ENCODE assay signal across 7 cellular contexts in genomic region chr1:112451301-112451700, GRCh38. TPM values are rescaled to one million over a fixed set of nuclear protein-coding genes. Genes with fewer than 3 reads are reported as not detected.
DNase-seq lines count a peak whose midpoint lies in the region; FAIRE-seq and TF ChIP-seq lines count a peak whose summit lies in the region.
"Not testable (repeated sequence)": the region's sequence is repeated elsewhere in the genome, so short reads cannot be mapped to it uniquely, and the experiment has no call there.

No MANE protein-coding gene starts in this region.

- H3K27ac Mint-ChIP-seq in osteocyte (ENCODE audit: unreplicated experiment), result peak overlapping the region; percentile 4

- CTCF ChIA-PET in endothelial cell of umbilical vein (lab: Charles Lee), result interaction anchor here (0.7 kb wide), 1 partner anchor 581 kb away, joined by 3 read pairs; no protein-coding TSS in a partner anchor

- not testable (repeated sequence) for H3K27me3 Mint-ChIP-seq in osteocyte (ENCODE audit: unreplicated experiment)

- H3K9me2 ChIP-seq in GM23248 (ENCODE audit: insufficient read depth), result not testable (repeated sequence)

- H3K27me3 ChIP-seq in GM23248 (replicated peaks; ENCODE audit: insufficient read depth); adrenal gland; endothelial cell of umbilical vein (ENCODE audit: control insufficient read depth in 2 of 2, insufficient read depth in 2 of 2, low read length in 2 of 2): not testable (repeated sequence)

- peaks cover 14% of the 10 kb centered on the region for H3K4me1 ChIP-seq in GM23248 (ENCODE audit: insufficient read depth)
- peaks cover 3 to 12% of the 10 kb centered on the region in 2 donors for H3K4me1 ChIP-seq in adrenal gland (replicated peaks in 1 of 2)
- H3K4me1 ChIP-seq in endothelial cell of umbilical vein (ENCODE audit: control insufficient read depth, extremely low read depth, insufficient read depth, low read length), result not testable (repeated sequence)

- dilution Hi-C loops in endothelial cell of umbilical vein (cut with MboI; ENCODE audit: extremely low pct_ligation_motif_present, low sequenced_read_pairs), result not testable (repeated sequence)

- POLR2A ChIA-PET in endothelial cell of umbilical vein (lab: Charles Lee), result not testable (repeated sequence)

- not testable (repeated sequence) for H3K9me3 ChIP-seq in GM23248 (ENCODE audit: low read depth); adrenal gland (replicated peaks in 1 of 3); endothelial cell of umbilical vein (replicated peaks; ENCODE audit: control insufficient read depth, insufficient read depth, low read length)

- H2AFZ ChIP-seq in GM23248; endothelial cell of umbilical vein (ENCODE audit: low read depth, low read length): not testable (repeated sequence)

- intact Hi-C loops in adrenal gland (cut with DNase I); endothelial cell of umbilical vein (cut with micrococcal nuclease): not testable (repeated sequence)

- H3K4me1 Mint-ChIP-seq in osteocyte (ENCODE audit: unreplicated experiment), result peaks cover 10% of the 10 kb centered on the region

- H3K9me1 ChIP-seq in endothelial cell of umbilical vein (replicated peaks; ENCODE audit: control insufficient read depth, extremely low read depth, insufficient read depth, low read length), result not testable (repeated sequence)

- BruUV-seq in endothelial cell of umbilical vein (replicated peaks; lab: Mats Ljungman, UMichigan), result not testable (repeated sequence)

- H3K79me2 ChIP-seq in GM23248 (ENCODE audit: insufficient read depth) (peaks cover 77% of the 10 kb centered on the region), endothelial cell of umbilical vein (ENCODE audit: control insufficient read depth, insufficient read depth, low read length) (peaks cover 52% of the 10 kb centered on the region)

- peaks cover 38% of the 10 kb centered on the region for H3K36me3 Mint-ChIP-seq in osteocyte (ENCODE audit: unreplicated experiment)

- not testable (repeated sequence) for H3K9ac ChIP-seq in GM23248; endothelial cell of umbilical vein (replicated peaks; ENCODE audit: extremely low read depth, insufficient read depth, low read length)

- H3K4me2 ChIP-seq in GM23248 (ENCODE audit: unreplicated experiment); endothelial cell of umbilical vein (ENCODE audit: insufficient read depth, low read length): not testable (repeated sequence)

- in situ Hi-C loops in GM23248 (cut with MboI), result not testable (repeated sequence)

- H3K4me3 Mint-ChIP-seq in osteocyte (ENCODE audit: unreplicated experiment), result not testable (repeated sequence)

- not testable (repeated sequence) for TF ChIP-seq POLR2A in adrenal gland (IDR thresholded peaks at IDR 0.05); endothelial cell of umbilical vein (IDR thresholded peaks at IDR 0.05; ENCODE audit: low read depth, low read length)

- H4K20me1 ChIP-seq in GM23248 (ENCODE audit: insufficient read depth); endothelial cell of umbilical vein (replicated peaks; ENCODE audit: control insufficient read depth, extremely low read depth, insufficient read depth, low read length): not testable (repeated sequence)

- H3F3A ChIP-seq in GM23248 (ENCODE audit: insufficient read depth), result not testable (repeated sequence)

- not testable (repeated sequence) for TF ChIP-seq CTCF in adrenal gland (IDR thresholded peaks at IDR 0.05); endothelial cell of umbilical vein (IDR thresholded peaks at IDR 0.05; ENCODE audit: extremely low read depth in 1 of 2, insufficient read depth in 1 of 2, low read depth in 1 of 2, low read length in 2 of 2); fibroblast of the aortic adventitia (IDR thresholded peaks at IDR 0.05; ENCODE audit: insufficient read depth, low read length); osteocyte (IDR thresholded peaks at IDR 0.05)

- H3K27ac ChIP-seq in GM23248; adrenal gland; endothelial cell of umbilical vein (ENCODE audit: insufficient read depth, low read depth, low read length): not testable (repeated sequence)

- H3K36me3 ChIP-seq in GM23248 (ENCODE audit: low read depth) (peaks cover 27% of the 10 kb centered on the region; the same call in 1 of the 2 replicates), endothelial cell of umbilical vein (ENCODE audit: control insufficient read depth in 2 of 2, extremely low read depth in 1 of 2, insufficient read depth in 2 of 2, low read length in 2 of 2) (peaks cover 11 to 29% of the 10 kb centered on the region in 2 experiments)
- H3K36me3 ChIP-seq in adrenal gland (replicated peaks in 1 of 2), result not testable (repeated sequence)

- DNase-seq in GM23248 (peak; percentile 37), LHCN-M2 (ENCODE audit: low read depth) (peak; percentile 27), RPMI7951 (ENCODE audit: low read depth) (peak; percentile 7), adrenal gland (peak in 4 of 7 donors; percentile 23 to 49 (median 41)), fibroblast of the aortic adventitia (ENCODE audit: low read depth) (peak; percentile 25)
- not testable (repeated sequence) for DNase-seq in endothelial cell of umbilical vein (ENCODE audit: low read depth, low spot score); osteocyte (ENCODE audit: extremely low spot score, unreplicated experiment)

- not testable (repeated sequence) for H3K4me3 ChIP-seq in GM23248; adrenal gland; endothelial cell of umbilical vein (replicated peaks in 1 of 3; ENCODE audit: insufficient read depth in 1 of 3, low read depth in 1 of 3, low read length in 3 of 3); fibroblast of the aortic adventitia (ENCODE audit: low read depth, low read length)

- 15 to 20% methylated on average over 3 of the region's 3 CpGs for WGBS in GM23248 (ENCODE audit: low coverage in 1 of 2, low lambda C conversion rate in 2 of 2, missing lambda C conversion rate in 2 of 2), 2 experiments
- 31 to 52% (median 43%) methylated on average over 3 of the region's 3 CpGs for WGBS in adrenal gland, 4 donors

- H3K9me3 Mint-ChIP-seq in osteocyte (ENCODE audit: unreplicated experiment), result not testable (repeated sequence)

- FAIRE-seq in endothelial cell of umbilical vein (lab: Jason Lieb, UNC), result not testable (repeated sequence)

TF ChIP-seq in endothelial cell of umbilical vein, 7 proteins besides CTCF, POLR2A, EP300 and RAD21:
- TF ChIP-seq FOS (IDR thresholded peaks at IDR 0.05; ENCODE audit: borderline replicate concordance, insufficient read depth, low read length), result peak; percentile 19
TF ChIP-seq in endothelial cell of umbilical vein: peak in this region for 1; not testable (repeated sequence) for 6.

RNA-seq across cellular contexts. Expression of gene CTTNBP2NL, which starts 55.3 kb away (rescaled TPM):
- 19.2 and 24.3 TPM in 2 replicates for total RNA-seq in GM23248 (2014; rRNA removed; shearing (Covaris generic))
- polyA plus RNA-seq in GM23248 (2016; fragmentation: Nextera tagmentation; extraction: Ambion mirVana) (32.9 and 38.4 TPM in 2 replicates), adrenal gland (10 to 100 TPM in 1 of 3 donors, 1 to 10 TPM in 2; 2.5 to 11.3 (median 6.3) TPM), endothelial cell of umbilical vein (20.4 and 21.5 TPM in 2 replicates)
- total RNA-seq in LHCN-M2 (2014; rRNA removed) (12.3 and 15.0 TPM in 2 replicates), adrenal gland (10 to 100 TPM in 5 of 8 donors, 1 to 10 TPM in 3; 5.5 to 22.0 (median 16.8) TPM), endothelial cell of umbilical vein (94.4 and 96.4 TPM in 2 replicates), fibroblast of the aortic adventitia (ENCODE audit: low replicate concordance) (24.4 and 27.0 TPM in 2 replicates), osteocyte (50.6 and 54.2 TPM in 2 replicates)
- 10.0 TPM for polyA plus RNA-seq in LHCN-M2 (2012)
- 9.9 and 11.9 TPM in 2 replicates for total RNA-seq in RPMI7951 (2014; rRNA removed; shearing (Covaris generic))
- 15.9 and 18.5 TPM in 2 replicates for polyA plus RNA-seq in endothelial cell of umbilical vein (2011; cell fraction: cytosol; rRNA removed)
- polyA plus RNA-seq in endothelial cell of umbilical vein (2011; cell fraction: nucleus; rRNA removed), result 34.4 and 39.8 TPM in 2 replicates
- 35.1 and 46.6 TPM in 2 replicates for polyA plus RNA-seq in endothelial cell of umbilical vein (2012)
- polyA minus RNA-seq in endothelial cell of umbilical vein, result 71.0 and 82.9 TPM in 2 replicates
- 5.3 TPM for polyA minus RNA-seq in endothelial cell of umbilical vein (2011; cell fraction: cytosol; rRNA and poly(A)+ RNA removed)
- polyA minus RNA-seq in endothelial cell of umbilical vein (2011; cell fraction: nucleus; rRNA and poly(A)+ RNA removed), result 75.0 and 91.5 TPM in 2 replicates

RNA-seq across cellular contexts. Expression of gene WNT2B, which starts 57.5 kb away (rescaled TPM):
- 0.13 and 2.1 TPM in 2 replicates for total RNA-seq in GM23248 (2014; rRNA removed; shearing (Covaris generic))
- polyA plus RNA-seq in GM23248 (2016; fragmentation: Nextera tagmentation; extraction: Ambion mirVana), result 0.43 and 0.61 TPM in 2 replicates
- 0.23 and 0.38 TPM in 2 replicates for total RNA-seq in LHCN-M2 (2014; rRNA removed)
- polyA plus RNA-seq in LHCN-M2 (2012), result 0.21 TPM
- total RNA-seq in RPMI7951 (2014; rRNA removed; shearing (Covaris generic)), result under 0.01 TPM in 1 of 2 replicates, not detected in the other
- 1 to 10 TPM in 7 of 8 donors, under 1 TPM in 1; 0.63 to 8.1 (median 2.2) TPM for total RNA-seq in adrenal gland
- polyA plus RNA-seq in adrenal gland, result 1 to 10 TPM; 1.1 to 1.9 (median 1.9) TPM
- total RNA-seq in endothelial cell of umbilical vein, result 3.6 and 4.6 TPM in 2 replicates
- polyA plus RNA-seq in endothelial cell of umbilical vein, result 0.92 and 1.5 TPM in 2 replicates
- 0.43 and 0.61 TPM in 2 replicates for polyA plus RNA-seq in endothelial cell of umbilical vein (2011; cell fraction: cytosol; rRNA removed)
- polyA plus RNA-seq in endothelial cell of umbilical vein (2011; cell fraction: nucleus; rRNA removed), result 7.4 and 8.3 TPM in 2 replicates
- polyA plus RNA-seq in endothelial cell of umbilical vein (2012), result 1.7 and 2.0 TPM in 2 replicates
- 3.3 and 4.0 TPM in 2 replicates for polyA minus RNA-seq in endothelial cell of umbilical vein
- 1.0 TPM for polyA minus RNA-seq in endothelial cell of umbilical vein (2011; cell fraction: cytosol; rRNA and poly(A)+ RNA removed)
- polyA minus RNA-seq in endothelial cell of umbilical vein (2011; cell fraction: nucleus; rRNA and poly(A)+ RNA removed), result 7.1 and 8.2 TPM in 2 replicates
- total RNA-seq in fibroblast of the aortic adventitia (ENCODE audit: low replicate concordance), result 1.8 and 2.4 TPM in 2 replicates
- 2.3 TPM in 2 replicates for total RNA-seq in osteocyte
